ENCODE assay signal across 9 cellular contexts in the genomic region with DNA sequence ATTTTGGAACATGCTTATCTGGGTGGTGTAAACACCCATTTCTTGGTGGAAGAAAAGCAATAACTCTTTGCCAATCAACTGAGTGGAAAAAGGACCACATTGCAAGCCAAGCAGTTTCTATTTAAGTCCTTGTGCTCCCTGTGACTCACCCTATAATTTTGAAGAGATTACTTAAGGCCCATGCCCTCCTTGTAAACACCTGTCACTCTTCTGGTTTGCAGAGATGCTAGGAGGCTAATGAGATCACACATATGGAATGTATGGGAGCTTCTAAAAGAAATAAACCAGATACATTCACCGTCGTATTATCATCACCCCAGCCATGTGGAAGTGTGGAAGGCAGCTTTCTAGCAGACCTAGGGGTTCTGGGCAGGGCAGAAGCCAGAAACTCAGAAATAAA.
DNase-seq lines count a peak whose midpoint lies in the region; ATAC-seq and TF ChIP-seq lines count a peak whose summit lies in the region.
"Had no signal": no experiment of that assay in that cellular context is flagged by ENCODE, and none has a peak within 500 bp of the region (broad histone marks: within the 10 kb centered on the region; RNA-seq: fewer than 3 reads in every experiment).

No MANE protein-coding gene starts in this region.

- ATAC-seq in esophagus mucosa, result peak; percentile 91

- peak overlapping the region; percentile 71 to 79 (median 76) for H3K27ac ChIP-seq in sigmoid colon

- peak; percentile 5 for DNase-seq in ELR (ENCODE audit: low read depth)
- peak; percentile 53 for DNase-seq in NCI-H1417 treated with DMSO at 0.1 percent for 48 hours (lab: John Stamatoyannopoulos, UW)
- DNase-seq in sigmoid colon, result no peak
- DNase-seq in mesenteric fat pad (ENCODE audit: low spot score), result no peak
- DNase-seq in GM19240 (ENCODE audit: insufficient read length, low spot score), result no peak
- no peak for DNase-seq in NCI-H1092 treated with DMSO at 0.1 percent for 48 hours (lab: John Stamatoyannopoulos, UW)
- DNase-seq: naive B cell, NCI-H526 treated with DMSO at 0.1 percent for 48 hours had no signal

- intact Hi-C loops in sigmoid colon (cut with DNase I), result loop anchor here (1.0 kb wide), 1 partner anchor 319 kb away; no protein-coding TSS in a partner anchor

- no peak for TF ChIP-seq POLR2A in sigmoid colon (IDR thresholded peaks at IDR 0.05)

- H3K27me3 ChIP-seq in sigmoid colon, result no peaks in the 10 kb centered on the region

- H3K4me3 ChIP-seq in sigmoid colon, result no peak overlapping the region

- WGBS in sigmoid colon, 2 donors, result 78 to 87% methylated on average over 2 of the region's 2 CpGs

- no peaks in the 10 kb centered on the region for H3K36me3 ChIP-seq in sigmoid colon

- peak; percentile 60 to 96 (median 94) for TF ChIP-seq EP300 in sigmoid colon (IDR thresholded peaks at IDR 0.05)

- no peak for TF ChIP-seq CTCF in sigmoid colon (IDR thresholded peaks at IDR 0.05)

- no peaks in the 10 kb centered on the region for H3K9me3 ChIP-seq in sigmoid colon

- H3K4me1 ChIP-seq in sigmoid colon, result peaks cover 0 to 57% (median 52%) of the 10 kb centered on the region in 4 donors

Comparison
In these comparisons a context has a peak if more than half of its experiments do, and no peak if none do; other contexts are left out.
1. DNase-seq: peak in ELR (single experiment) and NCI-H1417 treated with DMSO at 0.1 percent for 48 hours (single experiment); none in sigmoid colon (single experiment), mesenteric fat pad (single experiment), GM19240 (single experiment) and NCI-H1092 treated with DMSO at 0.1 percent for 48 hours (single experiment).